Comparison of ENCODE assay signal across 7 cellular contexts in genomic region chr7:141468341-141468740, GRCh38.
"Had no signal": no experiment of that assay in that cellular context is flagged by ENCODE, and none has a peak within 500 bp of the region (broad histone marks: within the 10 kb centered on the region; RNA-seq: fewer than 3 reads in every experiment).

No MANE protein-coding gene starts in this region.

- FAIRE-seq: G401.6, GM12878, GM12892, GM18507, GM19239 had no signal

- ATAC-seq: GM12878 had no signal

- DNase-seq: GDM1, GF-D8 had no signal

- H3K4me3 ChIP-seq: GM12878 had no signal
